ENCODE assay signal across 20 cellular contexts in the genomic region with DNA sequence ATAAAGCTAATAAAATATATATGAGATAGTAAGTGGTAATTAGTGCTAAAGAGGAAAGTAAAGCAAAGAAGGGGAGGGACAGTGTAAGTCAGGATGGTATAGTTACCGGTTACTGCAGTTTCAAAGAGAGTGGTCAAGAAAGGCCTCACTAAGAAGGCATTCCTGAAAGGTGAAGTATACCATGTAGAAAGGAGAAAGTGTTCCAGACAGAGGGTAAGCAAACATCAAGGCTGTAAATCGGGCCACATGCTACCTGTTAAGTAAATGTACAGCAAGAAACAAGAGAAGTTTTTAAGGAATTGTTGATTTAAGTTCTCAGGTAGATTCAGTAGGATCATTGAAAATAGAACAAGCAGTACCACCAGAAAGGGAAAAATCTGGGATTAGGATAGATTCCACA. TPM values are rescaled to one million over a fixed set of nuclear protein-coding genes. Genes with fewer than 3 reads are reported as not detected.
DNase-seq lines count a peak whose midpoint lies in the region; ATAC-seq and TF ChIP-seq lines count a peak whose summit lies in the region.
"Had no signal": no experiment of that assay in that cellular context is flagged by ENCODE, and none has a peak within 500 bp of the region (broad histone marks: within the 10 kb centered on the region; RNA-seq: fewer than 3 reads in every experiment).

No MANE protein-coding gene starts in this region.

- POLR2A ChIA-PET in OCI-LY7 (lab: Charles Lee): no interaction called here

- TSS peak; percentile 18 for BruUV-seq in OCI-LY7 (replicated peaks; lab: Mats Ljungman, UMichigan)

- peaks cover 91% of the 10 kb centered on the region for H3K79me2 ChIP-seq in OCI-LY7 (ENCODE audit: insufficient read depth, low read depth, low read length)

- no peak for TF ChIP-seq CTCF in OCI-LY7 (conservative IDR thresholded peaks at IDR 0.05; ENCODE audit: low read length)
- no peak for TF ChIP-seq CTCF in kidney epithelial cell (IDR thresholded peaks at IDR 0.05; ENCODE audit: insufficient read depth, low read length, poor library complexity, severe bottlenecking)
- no peak for TF ChIP-seq CTCF in progenitor cell of endocrine pancreas (IDR thresholded peaks at IDR 0.05; ENCODE audit: unreplicated experiment)

- peak; percentile 28 for DNase-seq in DMS53 (lab: John Stamatoyannopoulos, UW)
- DNase-seq in OCI-LY7 (ENCODE audit: low spot score): no peak
- peak; percentile 26 for DNase-seq in kidney epithelial cell (ENCODE audit: low read depth)
- DNase-seq in progenitor cell of endocrine pancreas (ENCODE audit: low spot score, unreplicated experiment): no peak
- no peak for DNase-seq in mucosa of gallbladder (ENCODE audit: low spot score)
- DNase-seq in GOT3 (lab: John Stamatoyannopoulos, UW): no peak
- DNase-seq: activated CD4-positive, alpha-beta T cell treated with anti-CD3 and anti-CD28 coated beads for 4 hours; adrenal gland; caudate nucleus; CD8-positive, alpha-beta memory T cell; effector CD8-positive, alpha-beta T cell; EL; head of caudate nucleus; immature natural killer cell; Kasumi-1; SK-N-SH had no signal

- CTCF ChIA-PET in OCI-LY7 (lab: Charles Lee; ENCODE audit: unreplicated experiment): no interaction called here

- H3K27me3 Mint-ChIP-seq in progenitor cell of endocrine pancreas: no peaks in the 10 kb centered on the region
- H3K27me3 Mint-ChIP-seq: CD8-positive, alpha-beta memory T cell; stimulated activated naive CD8-positive, alpha-beta T cell treated with anti-CD3 and anti-CD28 coated beads, Interleukin-15, Interleukin-2, amounts not matched to agents 100 ng/mL and 50 ng/mL, for 24 hours had no signal

- H3K27me3 ChIP-seq in kidney epithelial cell (ENCODE audit: control insufficient read depth, insufficient read depth, low read length): no peaks in the 10 kb centered on the region
- H3K27me3 ChIP-seq: adrenal gland had no signal

- no peaks in the 10 kb centered on the region; the same call in 1 of the 2 replicates for H4K20me1 ChIP-seq in OCI-LY7 (ENCODE audit: insufficient read depth, low read length)

- ATAC-seq in HG03196 (IDR thresholded peaks at IDR 0.05; ENCODE audit: unreplicated experiment) (no peak), HG03097 (IDR thresholded peaks at IDR 0.05; ENCODE audit: low FRiP score, unreplicated experiment) (no peak)
- ATAC-seq: sciatic nerve had no signal

- H3K36me3 Mint-ChIP-seq in progenitor cell of endocrine pancreas (ENCODE audit: insufficient read depth): peaks cover 31% of the 10 kb centered on the region

- H3K27ac Mint-ChIP-seq in progenitor cell of endocrine pancreas: peak overlapping the region; percentile 98
- H3K27ac Mint-ChIP-seq: stimulated activated naive CD8-positive, alpha-beta T cell treated with anti-CD3 and anti-CD28 coated beads, Interleukin-15, Interleukin-2, amounts not matched to agents 100 ng/mL and 50 ng/mL, for 24 hours had no signal

- no peaks in the 10 kb centered on the region for H3K9me2 ChIP-seq in OCI-LY7 (ENCODE audit: insufficient read depth, low read length)
- H3K9me2 ChIP-seq: SK-N-SH had no signal

- H3K9me3 ChIP-seq in OCI-LY7 (ENCODE audit: low read length): peaks cover 10% of the 10 kb centered on the region
- H3K9me3 ChIP-seq: SK-N-SH had no signal

- no peak overlapping the region for H3K4me3 Mint-ChIP-seq in progenitor cell of endocrine pancreas (ENCODE audit: low read depth)
- H3K4me3 Mint-ChIP-seq: CD8-positive, alpha-beta memory T cell; immature natural killer cell; stimulated activated naive CD8-positive, alpha-beta T cell treated with anti-CD3 and anti-CD28 coated beads, Interleukin-15, Interleukin-2, amounts not matched to agents 100 ng/mL and 50 ng/mL, for 24 hours had no signal

- H3K4me1 Mint-ChIP-seq in progenitor cell of endocrine pancreas (ENCODE audit: low read depth): peaks cover 21% of the 10 kb centered on the region

- peak overlapping the region; percentile 62 for H3K27ac ChIP-seq in OCI-LY7 (ENCODE audit: low read depth, low read length, poor library complexity, severe bottlenecking)
- H3K27ac ChIP-seq: adrenal gland had no signal

- peak overlapping the region; percentile 70 for H3K4me2 ChIP-seq in OCI-LY7 (ENCODE audit: low read length)
- H3K4me2 ChIP-seq: SK-N-SH had no signal

- peaks cover 71% of the 10 kb centered on the region for H3K4me1 ChIP-seq in OCI-LY7 (ENCODE audit: insufficient read depth, low read length, poor library complexity, severe bottlenecking)

- peaks cover 7% of the 10 kb centered on the region for H3K9me3 Mint-ChIP-seq in progenitor cell of endocrine pancreas (ENCODE audit: low read depth)
- H3K9me3 Mint-ChIP-seq: CD8-positive, alpha-beta memory T cell; stimulated activated naive CD8-positive, alpha-beta T cell treated with anti-CD3 and anti-CD28 coated beads, Interleukin-15, Interleukin-2, amounts not matched to agents 100 ng/mL and 50 ng/mL, for 24 hours had no signal

- intact Hi-C loops in OCI-LY7 (cut with micrococcal nuclease; ENCODE audit: unreplicated experiment): loop anchor here (1.0 kb wide), 1 partner anchor 9 kb away; the partner anchor contains the start of gene DESI2

- H3K36me3 ChIP-seq in OCI-LY7 (ENCODE audit: insufficient read depth, low read length): peaks cover 37% of the 10 kb centered on the region
- H3K36me3 ChIP-seq in kidney epithelial cell (ENCODE audit: control insufficient read depth, insufficient read depth, low read length): no peaks in the 10 kb centered on the region
- H3K36me3 ChIP-seq: adrenal gland had no signal

- peak overlapping the region; percentile 57 for H3K4me3 ChIP-seq in OCI-LY7 (ENCODE audit: low read depth, low read length, poor library complexity, severe bottlenecking)
- no peak overlapping the region for H3K4me3 ChIP-seq in kidney epithelial cell (ENCODE audit: low read depth, low read length)
- H3K4me3 ChIP-seq: adrenal gland had no signal

- no peak overlapping the region for H2AFZ ChIP-seq in OCI-LY7 (ENCODE audit: low read length)

RNA-seq across cellular contexts. Expression of gene DESI2, which starts 9.7 kb away (rescaled TPM):
- 40.0 and 40.6 TPM in 2 replicates for total RNA-seq in OCI-LY7 (2014; rRNA removed; shearing (Covaris generic))
- total RNA-seq in OCI-LY7 (2022) (57.5 and 58.8 TPM in 2 replicates), kidney epithelial cell (53.2 and 55.0 TPM in 2 replicates), progenitor cell of endocrine pancreas (32.7 and 33.0 TPM in 2 replicates), mucosa of gallbladder (20.1 TPM)

Comparison
In these comparisons a context has a peak if more than half of its experiments do, and no peak if none do; other contexts are left out.
1. DNase-seq: peak in DMS53 (single experiment) and kidney epithelial cell (single experiment); none in OCI-LY7 (single experiment), progenitor cell of endocrine pancreas (single experiment), mucosa of gallbladder (single experiment) and GOT3 (single experiment).